Comparison of ENCODE assay signal across 1 cellular context in the genomic region with DNA sequence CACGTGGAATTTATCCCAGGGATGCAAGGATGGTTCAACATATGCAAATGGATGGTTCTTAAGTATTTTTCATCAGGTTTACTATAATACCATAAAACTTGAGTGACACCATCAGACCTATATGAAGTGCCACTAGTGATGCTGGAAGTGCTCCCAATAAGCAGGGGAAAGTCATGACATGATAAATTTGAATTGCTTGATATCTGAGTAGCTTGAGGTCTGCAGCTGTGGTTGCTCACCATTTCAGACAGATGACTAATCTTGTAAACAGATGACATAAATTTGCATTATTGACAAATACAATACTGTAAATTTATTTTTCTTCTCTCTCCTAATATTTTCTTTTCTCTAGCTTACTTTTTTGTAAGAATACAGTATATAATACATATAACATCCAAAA.
TF ChIP-seq lines count a peak whose summit lies in the region.

No MANE protein-coding gene starts in this region.

TF ChIP-seq in K562, 482 proteins besides CTCF, POLR2A, EP300 and RAD21 (continued from another document):
- TF ChIP-seq, protein P1, sequence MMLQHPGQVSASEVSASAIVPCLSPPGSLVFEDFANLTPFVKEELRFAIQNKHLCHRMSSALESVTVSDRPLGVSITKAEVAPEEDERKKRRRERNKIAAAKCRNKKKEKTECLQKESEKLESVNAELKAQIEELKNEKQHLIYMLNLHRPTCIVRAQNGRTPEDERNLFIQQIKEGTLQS (IDR thresholded peaks at IDR 0.05) = 0 out of 2 replicates have a peak, but pooled peaks have one; percentile 15
- TF ChIP-seq, protein P1 (CRISPR knock-in tag; conservative IDR thresholded peaks at IDR 0.05) = no peak
